Comparison of ENCODE assay signal across 7 cellular contexts in genomic region chr5:14993734-14994133, GRCh38.
A peak's percentile ranks its signal among the peaks of the same experiment; 100 is the strongest.
DNase-seq lines count a peak whose midpoint lies in the region; ATAC-seq, FAIRE-seq and TF ChIP-seq lines count a peak whose summit lies in the region.
"Not testable (repeated sequence)": the region's sequence is repeated elsewhere in the genome, so short reads cannot be mapped to it uniquely, and the experiment has no call there.

No MANE protein-coding gene starts in this region.

- not testable (repeated sequence) for H4K20me1 ChIP-seq in astrocyte (ENCODE audit: insufficient read depth, low read length)

- peak in 1 of 7 experiments; percentile 23 for DNase-seq in CD8-positive, alpha-beta T cell
- not testable (repeated sequence) for DNase-seq in T-helper 17 cell; activated CD8-positive, alpha-beta T cell treated with anti-CD3 and anti-CD28 coated beads, Interleukin-2, amount 10 ng/mL, durations not matched to agents 7 days and 5 days; astrocyte (ENCODE audit: low read depth); immature natural killer cell
- DNase-seq in activated gamma-delta T cell (lab: John Stamatoyannopoulos, UW) (peak; percentile 14), spleen (peak; percentile 83)

- not testable (repeated sequence) for H3K27me3 ChIP-seq in CD8-positive, alpha-beta T cell (ENCODE audit: insufficient read depth, low read length); astrocyte (ENCODE audit: insufficient read depth, low read length); spleen (replicated peaks in 1 of 7)

- H3K4me3 ChIP-seq in CD8-positive, alpha-beta T cell (ENCODE audit: low read depth, low read length); astrocyte (ENCODE audit: insufficient read depth, low read depth, low read length): not testable (repeated sequence)
- peak overlapping the region in 1 of 8 donors; percentile 71 for H3K4me3 ChIP-seq in spleen

- H3K4me1 Mint-ChIP-seq in CD8-positive, alpha-beta T cell (ENCODE audit: low read depth) = peaks cover 14% of the 10 kb centered on the region
- not testable (repeated sequence) for H3K4me1 Mint-ChIP-seq in T-helper 17 cell; astrocyte (ENCODE audit: low read depth, unreplicated experiment)
- H3K4me1 Mint-ChIP-seq in activated CD8-positive, alpha-beta T cell treated with anti-CD3 and anti-CD28 coated beads, Interleukin-2, amount 10 ng/mL, durations not matched to agents 7 days and 5 days (ENCODE audit: low read depth) = peaks cover 22% of the 10 kb centered on the region
- H3K4me1 Mint-ChIP-seq in immature natural killer cell = peaks cover 10 to 14% of the 10 kb centered on the region in 2 donors

- H2AFZ ChIP-seq in astrocyte (ENCODE audit: low read depth, low read length) = not testable (repeated sequence)

- POLR2A ChIA-PET in CD8-positive, alpha-beta T cell (lab: Charles Lee) = interaction anchor here (0.7 to 1.9 kb wide), 4 partner anchors 9 to 411 kb away, joined by 3 to 8 read pairs (median 5); no protein-coding TSS in a partner anchor
- POLR2A ChIA-PET in activated CD8-positive, alpha-beta T cell treated with anti-CD3 and anti-CD28 coated beads, Interleukin-2, amount 10 ng/mL, durations not matched to agents 7 days and 5 days (lab: Charles Lee) = interaction anchor here (1.1 to 1.6 kb wide), 3 partner anchors 10 to 184 kb away, joined by 4 to 7 read pairs (median 4); no protein-coding TSS in a partner anchor

- H3K36me3 Mint-ChIP-seq in CD8-positive, alpha-beta T cell; T-helper 17 cell (ENCODE audit: low read depth); activated CD8-positive, alpha-beta T cell treated with anti-CD3 and anti-CD28 coated beads, Interleukin-2, amount 10 ng/mL, durations not matched to agents 7 days and 5 days (ENCODE audit: low read depth); astrocyte (ENCODE audit: low read depth, unreplicated experiment); immature natural killer cell: not testable (repeated sequence)

- H3K27ac ChIP-seq in CD8-positive, alpha-beta T cell (ENCODE audit: low read depth, low read length); astrocyte (ENCODE audit: low read depth, low read length): not testable (repeated sequence)
- peak overlapping the region in 2 of 8 donors; percentile 83 to 84 for H3K27ac ChIP-seq in spleen

- WGBS in spleen, 5 donors = 83 to 98% (median 97%) methylated on average over 8 to 34 of the region's 34 CpGs

- not testable (repeated sequence) for H3K4me1 ChIP-seq in CD8-positive, alpha-beta T cell (ENCODE audit: insufficient read depth, low read length); astrocyte (ENCODE audit: insufficient read depth, low read length)
- H3K4me1 ChIP-seq in spleen = peaks cover 5 to 36% (median 14%) of the 10 kb centered on the region in 6 donors

- not testable (repeated sequence) for H3K9me3 ChIP-seq in CD8-positive, alpha-beta T cell (ENCODE audit: low read length); T-helper 17 cell (ENCODE audit: control insufficient read depth, low read length, poor library complexity, severe bottlenecking); astrocyte (ENCODE audit: insufficient read depth, low read depth, low read length); spleen

- intact Hi-C loops in CD8-positive, alpha-beta T cell (cut with DNase I, micrococcal nuclease) = loop anchor here (1.0 to 10.0 kb wide), 6 partner anchors 10 to 849 kb away; partner anchors contain the start of genes ANKH (in 1 of the 2), OTULINL (in 1 of the 2) and TRIO (in 1 of the 2)
- intact Hi-C loops in spleen (cut with DNase I; ENCODE audit: low total_unique reads) = not testable (repeated sequence)

- H3K27ac Mint-ChIP-seq in CD8-positive, alpha-beta T cell = peak overlapping the region; percentile 98
- H3K27ac Mint-ChIP-seq in T-helper 17 cell (peak overlapping the region; percentile 99), immature natural killer cell (peak overlapping the region in 1 of 6 donors; percentile 87)
- peak overlapping the region; percentile 94 for H3K27ac Mint-ChIP-seq in activated CD8-positive, alpha-beta T cell treated with anti-CD3 and anti-CD28 coated beads, Interleukin-2, amount 10 ng/mL, durations not matched to agents 7 days and 5 days
- not testable (repeated sequence) for H3K27ac Mint-ChIP-seq in astrocyte (ENCODE audit: unreplicated experiment)

- not testable (repeated sequence) for H3K9ac ChIP-seq in astrocyte (ENCODE audit: low read length)

- not testable (repeated sequence) for H3K79me2 ChIP-seq in astrocyte (ENCODE audit: insufficient read depth, low read length)

- H3K4me2 ChIP-seq in astrocyte (ENCODE audit: low read length) = not testable (repeated sequence)

- CTCF ChIA-PET in CD8-positive, alpha-beta T cell (lab: Charles Lee) = interaction anchor here (1.0 to 4.2 kb wide), 9 partner anchors 10 to 400 kb away, joined by 3 to 34 read pairs (median 4); no protein-coding TSS in a partner anchor
- CTCF ChIA-PET in activated CD8-positive, alpha-beta T cell treated with anti-CD3 and anti-CD28 coated beads, Interleukin-2, amount 10 ng/mL, durations not matched to agents 7 days and 5 days (lab: Charles Lee) = interaction anchor here (1.0 to 2.3 kb wide), 9 partner anchors 9 to 327 kb away, joined by 3 to 25 read pairs (median 4); partner anchors contain the start of gene ANKH

- not testable (repeated sequence) for FAIRE-seq in astrocyte (lab: Jason Lieb, UNC)

- H3K9me3 Mint-ChIP-seq in CD8-positive, alpha-beta T cell; activated CD8-positive, alpha-beta T cell treated with anti-CD3 and anti-CD28 coated beads, Interleukin-2, amount 10 ng/mL, durations not matched to agents 7 days and 5 days (ENCODE audit: insufficient read depth); astrocyte (ENCODE audit: unreplicated experiment); immature natural killer cell: not testable (repeated sequence)

- H3K36me3 ChIP-seq in CD8-positive, alpha-beta T cell (ENCODE audit: insufficient read depth, low read length); astrocyte (ENCODE audit: insufficient read depth, low read length); spleen: not testable (repeated sequence)

- peak overlapping the region; percentile 95 for H3K4me3 Mint-ChIP-seq in CD8-positive, alpha-beta T cell
- peak overlapping the region; percentile 94 for H3K4me3 Mint-ChIP-seq in T-helper 17 cell
- peak overlapping the region; percentile 84 for H3K4me3 Mint-ChIP-seq in activated CD8-positive, alpha-beta T cell treated with anti-CD3 and anti-CD28 coated beads, Interleukin-2, amount 10 ng/mL, durations not matched to agents 7 days and 5 days
- H3K4me3 Mint-ChIP-seq in astrocyte (ENCODE audit: unreplicated experiment) = peak overlapping the region; percentile 58
- H3K4me3 Mint-ChIP-seq in immature natural killer cell = peak overlapping the region; percentile 94 to 97 (median 95)

- not testable (repeated sequence) for TF ChIP-seq CTCF in CD8-positive, alpha-beta T cell (IDR thresholded peaks at IDR 0.05); astrocyte (IDR thresholded peaks at IDR 0.05; ENCODE audit: insufficient read depth, low read depth, low read length); spleen (IDR thresholded peaks at IDR 0.05 in 8 of 11, conservative IDR thresholded peaks at IDR 0.05 in 3 of 11)

- not testable (repeated sequence) for ATAC-seq in CD8-positive, alpha-beta T cell; T-helper 17 cell; activated CD8-positive, alpha-beta T cell treated with anti-CD3 and anti-CD28 coated beads, Interleukin-2, amount 10 ng/mL, durations not matched to agents 7 days and 5 days

- TF ChIP-seq POLR2A in spleen (IDR thresholded peaks at IDR 0.05) = not testable (repeated sequence)

- not testable (repeated sequence) for H3K27me3 Mint-ChIP-seq in CD8-positive, alpha-beta T cell (ENCODE audit: low read depth); T-helper 17 cell; activated CD8-positive, alpha-beta T cell treated with anti-CD3 and anti-CD28 coated beads, Interleukin-2, amount 10 ng/mL, durations not matched to agents 7 days and 5 days (ENCODE audit: low read depth); astrocyte (ENCODE audit: low read depth, unreplicated experiment); immature natural killer cell (ENCODE audit: low read depth in 3 of 3)
